Comparison of ENCODE assay signal across 24 cellular contexts in genomic region chr17:4693416-4693815, GRCh38. TPM values are rescaled to one million over a fixed set of nuclear protein-coding genes. Genes with fewer than 3 reads are reported as not detected.
DNase-seq lines count a peak whose midpoint lies in the region; FAIRE-seq and TF ChIP-seq lines count a peak whose summit lies in the region.
"Had no signal": no experiment of that assay in that cellular context is flagged by ENCODE, and none has a peak within 500 bp of the region (broad histone marks: within the 10 kb centered on the region; RNA-seq: fewer than 3 reads in every experiment).

No MANE protein-coding gene starts in this region.

- no peaks in the 10 kb centered on the region for H3K4me1 ChIP-seq in trophoblast cell (ENCODE audit: control insufficient read depth in 1 of 2, insufficient read depth in 2 of 2, low read length in 2 of 2)

- peak; percentile 47 for FAIRE-seq in GM12891 (lab: Jason Lieb, UNC)
- FAIRE-seq in bronchial epithelial cell (lab: Jason Lieb, UNC) = peak; percentile 76
- FAIRE-seq: GM12878, GM19239, H1 had no signal

- no peak overlapping the region for H3K4ac ChIP-seq in trophoblast cell (ENCODE audit: low read depth, low read length)

- H3K9me3 ChIP-seq in trophoblast cell (ENCODE audit: insufficient read depth, low read depth, low read length) = no peaks in the 10 kb centered on the region
- H3K9me3 ChIP-seq: BLaER1 treated with 17β-estradiol and CSF1 and Interleukin-3, amounts not matched to agents 10 nM and 100 nM had no signal

- H3K14ac ChIP-seq in trophoblast cell (ENCODE audit: low read length) = no peak overlapping the region

- H4K8ac ChIP-seq in trophoblast cell (ENCODE audit: low read depth, low read length) = no peak overlapping the region

- no peak overlapping the region for H2BK5ac ChIP-seq in trophoblast cell (ENCODE audit: low read depth, low read length, poor library complexity)

- no peak overlapping the region for H3K4me2 ChIP-seq in trophoblast cell (ENCODE audit: low read length)
- H3K4me2 ChIP-seq: BLaER1 treated with 17β-estradiol and CSF1 and Interleukin-3, amounts not matched to agents 10 nM and 100 nM had no signal

- H3K9ac ChIP-seq in trophoblast cell (ENCODE audit: low read length) = no peak overlapping the region
- H3K9ac ChIP-seq: BLaER1 treated with 17β-estradiol and CSF1 and Interleukin-3, amounts not matched to agents 10 nM and 100 nM had no signal

- H3K18ac ChIP-seq in trophoblast cell (ENCODE audit: low read length) = no peak overlapping the region

- no peaks in the 10 kb centered on the region for H3K79me1 ChIP-seq in trophoblast cell (ENCODE audit: low read length)

- no peak overlapping the region for H4K12ac ChIP-seq in trophoblast cell (ENCODE audit: low read depth, low read length)

- no peak overlapping the region for H2BK120ac ChIP-seq in trophoblast cell (ENCODE audit: insufficient read depth, low read length, poor library complexity)

- H3K27ac ChIP-seq in trophoblast cell (ENCODE audit: low read depth, low read length) = no peak overlapping the region
- H3K27ac ChIP-seq: 22Rv1; BLaER1 treated with 17β-estradiol and CSF1 and Interleukin-3, amounts not matched to agents 10 nM and 100 nM; HL-60 had no signal

- DNase-seq in activated effector memory CD4-positive, alpha-beta T cell treated with anti-CD3 and anti-CD28 coated beads, Interleukin-2, amount 50 U/mL, for 16 hours = peak; percentile 2
- no peak for DNase-seq in activated effector memory CD4-positive, alpha-beta T cell treated with Interleukin-2 at 50 U/mL for 16 hours
- DNase-seq in GM12891 (ENCODE audit: insufficient read length, low spot score) = no peak
- no peak for DNase-seq in bronchial epithelial cell (ENCODE audit: low read depth)
- DNase-seq in trophoblast cell = peak; percentile 55 to 65
- no peak for DNase-seq in nucleus accumbens (lab: John Stamatoyannopoulos, UW)
- DNase-seq in NCI-H345 (lab: John Stamatoyannopoulos, UW) = no peak
- DNase-seq in SW480 (ENCODE audit: low spot score) = no peak
- DNase-seq: CD8-positive, alpha-beta T cell; COR-L47; DMS 273 treated with DMSO at 0.1 percent for 48 hours; DMS53; DND-41; EL; H9; IMR-90 had no signal

- H3K23ac ChIP-seq in trophoblast cell (ENCODE audit: low read length) = no peak overlapping the region

- no CpG with 5 or more reads among the region's 9 CpGs for WGBS in trophoblast cell (ENCODE audit: extremely low coverage, insufficient coverage, insufficient read length)

- H3K79me2 ChIP-seq in trophoblast cell (ENCODE audit: control insufficient read depth, insufficient read depth, low read length, poor library complexity) = no peaks in the 10 kb centered on the region

- H3K27me3 ChIP-seq in bronchial epithelial cell (ENCODE audit: control insufficient read depth, insufficient read depth, low read length) = no peaks in the 10 kb centered on the region
- H3K27me3 ChIP-seq in trophoblast cell (ENCODE audit: insufficient read depth, low read length) = no peaks in the 10 kb centered on the region
- H3K27me3 ChIP-seq: BLaER1 treated with 17β-estradiol and CSF1 and Interleukin-3, amounts not matched to agents 10 nM and 100 nM had no signal

- H2AK5ac ChIP-seq in trophoblast cell (ENCODE audit: low read length) = no peak overlapping the region

- H3K4me3 ChIP-seq in bronchial epithelial cell (ENCODE audit: low read depth, low read length) = no peak overlapping the region
- H3K4me3 ChIP-seq in trophoblast cell (ENCODE audit: low read depth, low read length) = no peak overlapping the region
- H3K4me3 ChIP-seq: BLaER1 treated with 17β-estradiol and CSF1 and Interleukin-3, amounts not matched to agents 10 nM and 100 nM; GM12878 had no signal

- no peak overlapping the region for H2AFZ ChIP-seq in trophoblast cell (ENCODE audit: insufficient read depth, low read length, poor library complexity)

- TF ChIP-seq POLR2A in GM12891 (IDR thresholded peaks at IDR 0.05; ENCODE audit: low read depth, low read length) = no peak

- no peak overlapping the region for H2BK12ac ChIP-seq in trophoblast cell (ENCODE audit: low read length)

- no peak overlapping the region for H4K91ac ChIP-seq in trophoblast cell (ENCODE audit: low read depth, low read length)

- TF ChIP-seq CTCF in bronchial epithelial cell (IDR thresholded peaks at IDR 0.05; ENCODE audit: insufficient read depth, low read length, severe bottlenecking) = no peak

- H3K36me3 ChIP-seq in bronchial epithelial cell (ENCODE audit: control insufficient read depth, insufficient read depth, low read length) (peaks cover 3% of the 10 kb centered on the region), trophoblast cell (ENCODE audit: control insufficient read depth in 1 of 2, insufficient read depth in 2 of 2, low read length in 2 of 2) (peaks cover 3 to 19% of the 10 kb centered on the region in 2 experiments)

TF ChIP-seq in GM12891, 5 proteins besides CTCF, POLR2A, EP300 and RAD21:
- TF ChIP-seq POLR2AphosphoS5 (IDR thresholded peaks at IDR 0.05; ENCODE audit: low read depth, low read length) = no peak
- TF ChIP-seq TAF1 (IDR thresholded peaks at IDR 0.05; ENCODE audit: low read depth, low read length) = no peak
- no peak for TF ChIP-seq POU2F2 (IDR thresholded peaks at IDR 0.05; ENCODE audit: low read depth, low read length)
- no peak for TF ChIP-seq SPI1 (IDR thresholded peaks at IDR 0.05; ENCODE audit: low read depth, low read length)
- TF ChIP-seq PAX5 (IDR thresholded peaks at IDR 0.05; ENCODE audit: insufficient read depth, low read length, severe bottlenecking) = no peak
TF ChIP-seq in GM12891: peak in this region for 0.

RNA-seq across cellular contexts. Expression of gene PELP1, which starts 10.5 kb away (rescaled TPM):
- 28.5 TPM for polyA plus RNA-seq in GM12891 (2012; ENCODE audit: low read depth, missing spikeins)
- total RNA-seq in bronchial epithelial cell = 11.8 and 13.7 TPM in 2 replicates
- 32.6 and 34.8 TPM in 2 replicates for polyA plus RNA-seq in trophoblast cell (2013)

RNA-seq across cellular contexts. Expression of gene ARRB2, which starts 17.0 kb away (rescaled TPM):
- polyA plus RNA-seq in GM12891 (2012; ENCODE audit: low read depth, missing spikeins) = 39.3 TPM
- 2.9 and 6.5 TPM in 2 replicates for total RNA-seq in bronchial epithelial cell
- 10.9 and 11.4 TPM in 2 replicates for polyA plus RNA-seq in trophoblast cell (2013)

RNA-seq across cellular contexts. Expression of gene MED11, which starts 37.8 kb away (rescaled TPM):
- polyA plus RNA-seq in GM12891 (2012; ENCODE audit: low read depth, missing spikeins) = 22.8 TPM
- 10.5 and 16.5 TPM in 2 replicates for total RNA-seq in bronchial epithelial cell
- 20.5 and 21.8 TPM in 2 replicates for polyA plus RNA-seq in trophoblast cell (2013)

RNA-seq across cellular contexts. Expression of gene ZMYND15, which starts 46.2 kb away (rescaled TPM):
- not detected for polyA plus RNA-seq in GM12891 (2012; ENCODE audit: low read depth, missing spikeins)
- under 0.01 and 0.38 TPM in 2 replicates for total RNA-seq in bronchial epithelial cell
- polyA plus RNA-seq in trophoblast cell (2013) = 0.01 and 0.03 TPM in 2 replicates
- total RNA-seq: G401, HT1080, IMR-90 had no signal

RNA-seq across cellular contexts. Expression of gene CXCL16, which starts 46.3 kb away (rescaled TPM):
- polyA plus RNA-seq in GM12891 (2012; ENCODE audit: low read depth, missing spikeins) = 0.28 TPM
- 9.2 and 12.7 TPM in 2 replicates for total RNA-seq in bronchial epithelial cell
- 1.4 and 2.1 TPM in 2 replicates for polyA plus RNA-seq in trophoblast cell (2013)
- total RNA-seq: G401 had no signal

Comparison
In these comparisons a context has a peak if more than half of its experiments do, and no peak if none do; other contexts are left out.
1. DNase-seq: peak in activated effector memory CD4-positive, alpha-beta T cell treated with anti-CD3 and anti-CD28 coated beads, Interleukin-2, amount 50 U/mL, for 16 hours (single experiment) and trophoblast cell (2 of 2); none in activated effector memory CD4-positive, alpha-beta T cell treated with Interleukin-2 at 50 U/mL for 16 hours (single experiment), GM12891 (single experiment), bronchial epithelial cell (single experiment), nucleus accumbens (0 of 56), NCI-H345 (single experiment) and SW480 (single experiment).